Comparison of ENCODE assay signal across 19 cellular contexts in genomic region chr7:138006106-138006505, GRCh38.
"Had no signal": no experiment of that assay in that cellular context is flagged by ENCODE, and none has a peak within 500 bp of the region (broad histone marks: within the 10 kb centered on the region; RNA-seq: fewer than 3 reads in every experiment).

No MANE protein-coding gene starts in this region.

- H3K9me3 Mint-ChIP-seq: activated CD8-positive, alpha-beta T cell treated with anti-CD3 and anti-CD28 coated beads for 36 hours; activated naive CD4-positive, alpha-beta T cell treated with anti-CD3 and anti-CD28 coated beads, Interleukin-2, amount 10 ng/mL, durations not matched to agents 7 days and 5 days; activated naive CD8-positive, alpha-beta T cell treated with anti-CD3 and anti-CD28 coated beads for 36 hours; activated T-cell treated with anti-CD3 and anti-CD28 coated beads, Interleukin-2, amount 50 U/mL, for 72 hours; activated T-helper 2 cell treated with anti-CD3 and anti-CD28 coated beads, Interferon-gamma antibody, Interleukin-2, Interleukin-4, amounts not matched to agents 10 μg/mL and 5 μg/mL and 100 μg/mL, durations not matched to agents 14 hours and 24 hours and 36 hours; T-helper 1 cell treated with Interleukin-12 subunit alpha and Interleukin-12 subunit beta and Interleukin-4 antibody, amounts not matched to agents 30 μg/mL and 1 μg/mL, for 36 hours had no signal

- H3K4me3 ChIP-seq: MG63 had no signal

- H3K9me3 ChIP-seq: MG63 had no signal

- DNase-seq: activated CD4-positive, alpha-beta T cell treated with anti-CD3 and anti-CD28 coated beads for 4 hours; activated CD8-positive, alpha-beta memory T cell treated with anti-CD3 and anti-CD28 coated beads, Interleukin-2, amount 50 U/mL, for 4 hours; activated CD8-positive, alpha-beta T cell treated with anti-CD3 and anti-CD28 coated beads for 36 hours; activated gamma-delta T cell treated with Interleukin-2 at 50 U/mL for 16 hours; activated naive CD4-positive, alpha-beta T cell treated with anti-CD3 and anti-CD28 coated beads, Interleukin-2, amount 10 ng/mL, durations not matched to agents 7 days and 5 days; activated naive CD8-positive, alpha-beta T cell treated with anti-CD3 and anti-CD28 coated beads for 36 hours; activated T-cell treated with anti-CD3 and anti-CD28 coated beads, Interleukin-2, amount 50 U/mL, for 72 hours; anterior cingulate cortex; MG63; NCI-H1105; NCI-H1436; NCI-H187; NCI-H2081; NCI-H524; PC-3; SHP77 treated with DMSO at 0.1 percent for 48 hours had no signal

- H3K27ac Mint-ChIP-seq: activated CD8-positive, alpha-beta T cell treated with anti-CD3 and anti-CD28 coated beads for 36 hours; activated naive CD4-positive, alpha-beta T cell treated with anti-CD3 and anti-CD28 coated beads, Interleukin-2, amount 10 ng/mL, durations not matched to agents 7 days and 5 days; activated naive CD8-positive, alpha-beta T cell treated with anti-CD3 and anti-CD28 coated beads for 36 hours; activated T-cell treated with anti-CD3 and anti-CD28 coated beads, Interleukin-2, amount 50 U/mL, for 72 hours; activated T-helper 2 cell treated with anti-CD3 and anti-CD28 coated beads, Interferon-gamma antibody, Interleukin-2, Interleukin-4, amounts not matched to agents 10 μg/mL and 5 μg/mL and 100 μg/mL, durations not matched to agents 14 hours and 24 hours and 36 hours; T-helper 1 cell treated with Interleukin-12 subunit alpha and Interleukin-12 subunit beta and Interleukin-4 antibody, amounts not matched to agents 30 μg/mL and 1 μg/mL, for 36 hours had no signal

- ATAC-seq: activated CD4-positive, CD25-positive, alpha-beta regulatory T cell treated with anti-CD3 and anti-CD28 coated beads, Interleukin-2, amount 50 U/mL, for 24 hours; activated CD8-positive, alpha-beta T cell treated with anti-CD3 and anti-CD28 coated beads for 36 hours; activated T-cell treated with anti-CD3 and anti-CD28 coated beads, Interleukin-2, amount 50 U/mL, for 72 hours; PC-3 had no signal

- H3K4me3 Mint-ChIP-seq: activated CD8-positive, alpha-beta T cell treated with anti-CD3 and anti-CD28 coated beads for 36 hours; activated naive CD4-positive, alpha-beta T cell treated with anti-CD3 and anti-CD28 coated beads, Interleukin-2, amount 10 ng/mL, durations not matched to agents 7 days and 5 days; activated naive CD8-positive, alpha-beta T cell treated with anti-CD3 and anti-CD28 coated beads for 36 hours; activated T-cell treated with anti-CD3 and anti-CD28 coated beads, Interleukin-2, amount 50 U/mL, for 72 hours; T-helper 1 cell treated with Interleukin-12 subunit alpha and Interleukin-12 subunit beta and Interleukin-4 antibody, amounts not matched to agents 30 μg/mL and 1 μg/mL, for 36 hours had no signal

- H3K27me3 Mint-ChIP-seq: activated naive CD8-positive, alpha-beta T cell treated with anti-CD3 and anti-CD28 coated beads for 36 hours had no signal

- H3K36me3 Mint-ChIP-seq: activated naive CD4-positive, alpha-beta T cell treated with anti-CD3 and anti-CD28 coated beads, Interleukin-2, amount 10 ng/mL, durations not matched to agents 7 days and 5 days; activated naive CD8-positive, alpha-beta T cell treated with anti-CD3 and anti-CD28 coated beads for 36 hours had no signal

- H3K27me3 ChIP-seq: MG63 had no signal
